1 cellular context compared by ENCODE assay signal in the genomic region with DNA sequence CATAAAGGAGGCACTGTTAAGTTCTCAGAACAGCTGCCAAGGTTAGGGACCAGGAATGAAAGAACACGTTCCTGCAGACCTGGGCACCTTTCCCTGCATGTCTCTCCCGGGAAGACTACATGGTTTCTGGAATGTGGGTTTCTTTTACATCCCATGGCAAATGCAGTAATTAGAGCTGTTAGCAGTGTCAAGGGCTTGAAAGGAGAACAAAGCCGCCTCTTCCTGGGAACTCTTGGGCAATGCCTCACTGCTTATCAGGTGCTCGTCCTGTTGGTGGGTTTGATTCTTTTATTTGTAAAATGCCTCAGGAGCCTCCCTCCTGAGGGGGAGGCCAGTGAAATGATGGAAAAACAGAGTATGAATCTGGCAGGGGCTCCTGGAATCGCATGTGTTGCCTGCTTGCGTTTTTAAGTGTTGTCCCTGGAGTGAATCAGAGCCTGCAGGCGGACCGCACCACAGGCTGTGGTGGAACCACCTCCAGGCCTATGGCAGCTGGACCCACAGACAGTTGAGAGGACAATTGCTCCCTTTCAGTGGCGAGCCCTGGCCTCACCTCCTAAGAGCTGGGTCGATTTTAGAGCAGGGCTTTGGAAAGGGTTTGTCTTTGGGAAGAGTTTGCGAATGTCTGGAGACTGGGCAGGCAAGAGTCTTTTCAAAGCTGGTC.
TF ChIP-seq lines count a peak whose summit lies in the region.

No MANE protein-coding gene starts in this region.

TF ChIP-seq in GM23338, 12 proteins besides CTCF, POLR2A, EP300 and RAD21 (continued from another document):
- no peak for TF ChIP-seq REST (IDR thresholded peaks at IDR 0.05; ENCODE audit: unreplicated experiment)
- TF ChIP-seq ZNF462 (CRISPR knock-in tag; IDR thresholded peaks at IDR 0.05), result no peak
- no peak for TF ChIP-seq STAT1 (IDR thresholded peaks at IDR 0.05; ENCODE audit: unreplicated experiment)
- no peak for TF ChIP-seq ZNF331 (CRISPR knock-in tag; IDR thresholded peaks at IDR 0.05; ENCODE audit: low read depth)
- TF ChIP-seq NANOG (IDR thresholded peaks at IDR 0.05; ENCODE audit: borderline replicate concordance), result no peak
- TF ChIP-seq, protein P1, sequence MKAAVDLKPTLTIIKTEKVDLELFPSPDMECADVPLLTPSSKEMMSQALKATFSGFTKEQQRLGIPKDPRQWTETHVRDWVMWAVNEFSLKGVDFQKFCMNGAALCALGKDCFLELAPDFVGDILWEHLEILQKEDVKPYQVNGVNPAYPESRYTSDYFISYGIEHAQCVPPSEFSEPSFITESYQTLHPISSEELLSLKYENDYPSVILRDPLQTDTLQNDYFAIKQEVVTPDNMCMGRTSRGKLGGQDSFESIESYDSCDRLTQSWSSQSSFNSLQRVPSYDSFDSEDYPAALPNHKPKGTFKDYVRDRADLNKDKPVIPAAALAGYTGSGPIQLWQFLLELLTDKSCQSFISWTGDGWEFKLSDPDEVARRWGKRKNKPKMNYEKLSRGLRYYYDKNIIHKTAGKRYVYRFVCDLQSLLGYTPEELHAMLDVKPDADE (IDR thresholded peaks at IDR 0.05), result no peak
- no peak for TF ChIP-seq ZNF114 (CRISPR knock-in tag; IDR thresholded peaks at IDR 0.05)
- no peak for TF ChIP-seq CREB1 (CRISPR knock-in tag; IDR thresholded peaks at IDR 0.05; ENCODE audit: low read depth)
- no peak for TF ChIP-seq EZH2phosphoT487 (IDR thresholded peaks at IDR 0.05; ENCODE audit: unreplicated experiment)
- no peak for TF ChIP-seq JUNB (IDR thresholded peaks at IDR 0.05; ENCODE audit: unreplicated experiment)
- no peak for TF ChIP-seq POLR2AphosphoS5 (IDR thresholded peaks at IDR 0.05; ENCODE audit: low read depth)
TF ChIP-seq in GM23338: peak in this region for 0.
